In the genomic region with DNA sequence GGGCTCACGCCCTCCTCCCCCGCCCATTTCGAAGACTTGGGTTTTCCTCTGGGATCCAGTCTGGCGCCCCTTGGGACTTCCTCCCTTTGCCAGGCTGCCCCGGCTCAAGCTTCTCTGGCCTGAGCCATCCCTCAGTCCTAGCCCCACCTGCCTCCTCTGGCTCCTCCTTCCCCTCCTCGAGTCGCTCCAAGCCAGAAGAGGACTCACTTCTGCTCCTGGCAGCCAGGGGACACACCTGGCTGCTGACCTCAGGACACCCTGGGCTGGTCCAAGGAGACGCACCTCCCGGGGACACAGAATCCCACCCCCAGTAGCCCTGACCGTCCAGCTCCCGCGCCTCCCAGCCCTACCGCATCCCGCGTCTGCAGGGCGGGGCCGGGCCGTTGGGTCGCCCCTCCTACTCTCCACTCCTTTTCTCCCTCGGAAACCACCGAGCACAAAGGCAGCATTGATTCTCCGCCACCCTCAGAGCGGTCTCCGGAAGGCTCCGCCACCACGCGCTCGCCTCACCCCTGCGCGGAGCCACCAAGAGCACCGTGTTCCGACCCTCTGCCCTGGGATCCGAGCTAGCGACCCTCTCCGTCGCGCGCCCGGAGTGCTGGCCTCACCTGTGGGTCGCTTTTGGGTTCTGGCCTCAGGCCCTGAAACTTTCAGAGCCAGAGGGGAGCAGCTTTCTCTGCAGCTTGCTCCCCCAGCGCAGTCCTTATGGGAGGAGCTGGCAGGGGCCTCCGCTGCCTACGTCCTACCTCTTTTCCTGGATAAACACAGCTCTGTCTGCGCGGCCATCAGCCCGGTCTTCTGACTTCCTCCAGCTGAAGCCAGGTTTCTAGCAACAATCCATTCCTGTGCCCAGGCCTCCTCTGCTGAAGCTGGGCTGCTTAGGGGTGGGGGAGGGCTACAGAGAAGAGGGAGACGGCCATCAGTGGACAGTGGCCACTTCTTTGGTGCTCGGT, we compare ENCODE assay signal across 9 cellular contexts. TPM values are rescaled to one million over a fixed set of nuclear protein-coding genes. Genes with fewer than 3 reads are reported as not detected.
DNase-seq lines count a peak whose midpoint lies in the region; ATAC-seq, FAIRE-seq and TF ChIP-seq lines count a peak whose summit lies in the region.
"Had no signal": no experiment of that assay in that cellular context is flagged by ENCODE, and none has a peak within 500 bp of the region (broad histone marks: within the 10 kb centered on the region; RNA-seq: fewer than 3 reads in every experiment).

A gene (minus strand): TSS at position 364 of the 953 bp plus-strand sequence. CDS start 831 bp downstream, outside the sequence.

- H3K4me3 ChIP-seq in GM12875 (ENCODE audit: low read depth, low read length) (peak within 1 kb of the TSS; percentile 36), endothelial cell of umbilical vein (replicated peaks in 1 of 3; ENCODE audit: insufficient read depth in 1 of 3, low read depth in 1 of 3, low read length in 3 of 3) (peak within 1 kb of the TSS in 1 of 3 experiments; percentile 36), muscle layer of duodenum (ENCODE audit: low read depth in 1 of 2, low read length in 2 of 2) (peak within 1 kb of the TSS; percentile 41 to 55)

- DNase-seq in NCI-H2081 treated with DMSO at 0.1 percent for 48 hours (lab: John Stamatoyannopoulos, UW) (peak; percentile 14), activated T-cell treated with anti-CD3 and anti-CD28 coated beads for 24 hours (ENCODE audit: low read depth) (peak; percentile 59), endothelial cell of umbilical vein (ENCODE audit: low read depth, low spot score) (no peak)
- peak; percentile 32 to 59 (median 52) for DNase-seq in stimulated activated naive CD4-positive, alpha-beta T cell (lab: John Stamatoyannopoulos, UW)

- CTCF ChIA-PET in endothelial cell of umbilical vein (lab: Charles Lee): no interaction called here

- FAIRE-seq in endothelial cell of umbilical vein (lab: Jason Lieb, UNC): no peak

- no peak for TF ChIP-seq CTCF in GM12875 (IDR thresholded peaks at IDR 0.05; ENCODE audit: borderline replicate concordance, insufficient read depth, low read depth, low read length)
- no peak for TF ChIP-seq CTCF in endothelial cell of umbilical vein (IDR thresholded peaks at IDR 0.05; ENCODE audit: extremely low read depth in 1 of 2, insufficient read depth in 1 of 2, low read depth in 1 of 2, low read length in 2 of 2)

- H3K27me3 ChIP-seq in endothelial cell of umbilical vein (ENCODE audit: control insufficient read depth in 2 of 2, insufficient read depth in 2 of 2, low read length in 2 of 2): peaks cover 7 to 12% of the 10 kb centered on the region in 2 experiments
- peaks cover 25% of the 10 kb centered on the region for H3K27me3 ChIP-seq in muscle layer of duodenum (ENCODE audit: low read depth, low read length)

- ATAC-seq in GM21526 (IDR thresholded peaks at IDR 0.05; ENCODE audit: low FRiP score, unreplicated experiment) (no peak), GM21381 (IDR thresholded peaks at IDR 0.05; ENCODE audit: unreplicated experiment) (no peak)

- H3K4me2 ChIP-seq in endothelial cell of umbilical vein (ENCODE audit: insufficient read depth, low read length): peak within 1 kb of the TSS; percentile 50

- H3K9me1 ChIP-seq in endothelial cell of umbilical vein (replicated peaks; ENCODE audit: control insufficient read depth, extremely low read depth, insufficient read depth, low read length): no peaks in the 10 kb centered on the region

- BruUV-seq in endothelial cell of umbilical vein (replicated peaks; lab: Mats Ljungman, UMichigan): no TSS peak

- POLR2A ChIA-PET in endothelial cell of umbilical vein (lab: Charles Lee): no interaction called here

- H4K20me1 ChIP-seq in endothelial cell of umbilical vein (replicated peaks; ENCODE audit: control insufficient read depth, extremely low read depth, insufficient read depth, low read length): no peaks in the 10 kb centered on the region

- intact Hi-C loops in endothelial cell of umbilical vein (cut with micrococcal nuclease): loop anchor here (5.0 kb wide), 2 partner anchors 492 to 537 kb away; a partner anchor contains a TSS

- H3K4me1 ChIP-seq in endothelial cell of umbilical vein (ENCODE audit: control insufficient read depth, extremely low read depth, insufficient read depth, low read length): peaks cover 12% of the 10 kb centered on the region
- H3K4me1 ChIP-seq in muscle layer of duodenum (ENCODE audit: control insufficient read depth in 1 of 2, insufficient read depth in 2 of 2, low read length in 2 of 2): peaks cover 5 to 29% of the 10 kb centered on the region in 2 donors

- no peaks in the 10 kb centered on the region for H3K79me2 ChIP-seq in endothelial cell of umbilical vein (ENCODE audit: control insufficient read depth, insufficient read depth, low read length)

- H3K36me3 ChIP-seq in endothelial cell of umbilical vein (ENCODE audit: control insufficient read depth in 2 of 2, extremely low read depth in 1 of 2, insufficient read depth in 2 of 2, low read length in 2 of 2) (no peaks in the 10 kb centered on the region), muscle layer of duodenum (ENCODE audit: control insufficient read depth in 1 of 2, insufficient read depth in 2 of 2, low read length in 2 of 2) (no peaks in the 10 kb centered on the region)

- H3K9ac ChIP-seq in endothelial cell of umbilical vein (replicated peaks; ENCODE audit: extremely low read depth, insufficient read depth, low read length): no peak within 1 kb of the TSS

- H3K9me3 ChIP-seq in endothelial cell of umbilical vein (replicated peaks; ENCODE audit: control insufficient read depth, insufficient read depth, low read length) (no peaks in the 10 kb centered on the region), muscle layer of duodenum (ENCODE audit: control insufficient read depth in 1 of 2, low read length in 2 of 2) (no peaks in the 10 kb centered on the region)

- peak within 1 kb of the TSS; percentile 78 for H2AFZ ChIP-seq in endothelial cell of umbilical vein (ENCODE audit: low read depth, low read length)

- no peak within 1 kb of the TSS for H3K27ac ChIP-seq in endothelial cell of umbilical vein (ENCODE audit: insufficient read depth, low read depth, low read length)
- H3K27ac ChIP-seq in muscle layer of duodenum (ENCODE audit: low read length): peak within 1 kb of the TSS; percentile 76

- dilution Hi-C loops in endothelial cell of umbilical vein (cut with MboI; ENCODE audit: extremely low pct_ligation_motif_present, low sequenced_read_pairs): no loop called here

- TF ChIP-seq POLR2A in endothelial cell of umbilical vein (IDR thresholded peaks at IDR 0.05; ENCODE audit: low read depth, low read length): no peak

TF ChIP-seq in endothelial cell of umbilical vein, 7 proteins besides CTCF, POLR2A, EP300 and RAD21:
- TF ChIP-seq POLR2AphosphoS5 (IDR thresholded peaks at IDR 0.05; ENCODE audit: insufficient read depth, low read depth, low read length) (no peak), MYC (IDR thresholded peaks at IDR 0.05; ENCODE audit: low read depth, low read length) (no peak), EZH2 (IDR thresholded peaks at IDR 0.05; ENCODE audit: borderline replicate concordance, low read depth, low read length, severe bottlenecking) (no peak), GATA2 (IDR thresholded peaks at IDR 0.05; ENCODE audit: insufficient read depth, insufficient read length, low read depth, low read length) (no peak), JUN (IDR thresholded peaks at IDR 0.05; ENCODE audit: borderline replicate concordance, insufficient read depth, insufficient read length, low read depth) (no peak), FOS (IDR thresholded peaks at IDR 0.05; ENCODE audit: borderline replicate concordance, insufficient read depth, low read length) (no peak)
- TF ChIP-seq, protein P1, sequence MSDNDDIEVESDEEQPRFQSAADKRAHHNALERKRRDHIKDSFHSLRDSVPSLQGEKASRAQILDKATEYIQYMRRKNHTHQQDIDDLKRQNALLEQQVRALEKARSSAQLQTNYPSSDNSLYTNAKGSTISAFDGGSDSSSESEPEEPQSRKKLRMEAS (IDR thresholded peaks at IDR 0.05; ENCODE audit: insufficient read depth, insufficient read length): no peak

RNA-seq across cellular contexts. Expression of the gene that starts here (rescaled TPM):
- total RNA-seq in endothelial cell of umbilical vein: 0.18 TPM in 1 of 2 replicates, not detected in the other
- polyA plus RNA-seq in endothelial cell of umbilical vein: 0.05 TPM in 1 of 2 replicates, not detected in the other
- polyA plus RNA-seq in endothelial cell of umbilical vein (2011; cell fraction: cytosol; rRNA removed): not detected in 2 replicates
- not detected in 2 replicates for polyA plus RNA-seq in endothelial cell of umbilical vein (2011; cell fraction: nucleus; rRNA removed)
- 0.19 and 0.26 TPM in 2 replicates for polyA plus RNA-seq in endothelial cell of umbilical vein (2012)
- not detected in 2 replicates for polyA minus RNA-seq in endothelial cell of umbilical vein
- not detected for polyA minus RNA-seq in endothelial cell of umbilical vein (2011; cell fraction: cytosol; rRNA and poly(A)+ RNA removed)
- not detected in 2 replicates for polyA minus RNA-seq in endothelial cell of umbilical vein (2011; cell fraction: nucleus; rRNA and poly(A)+ RNA removed)
- total RNA-seq: HT1080 had no signal
